In genomic region chr17:59791603-59792457, GRCh38 we compare ENCODE assay signal across 1 cellular context.
TF ChIP-seq lines count a peak whose summit lies in the region.

No MANE protein-coding gene starts in this region.

TF ChIP-seq in IMR-90, 13 proteins besides CTCF, POLR2A, EP300 and RAD21 (continued from another document):
- TF ChIP-seq RCOR1 (IDR thresholded peaks at IDR 0.05; ENCODE audit: insufficient replicate concordance, low read length) (no peak), MAFK (IDR thresholded peaks at IDR 0.05; ENCODE audit: low read depth, low read length) (no peak), MXI1 (IDR thresholded peaks at IDR 0.05; ENCODE audit: borderline replicate concordance, low read depth, low read length) (no peak), FOS (IDR thresholded peaks at IDR 0.05; ENCODE audit: low read depth, low read length) (no peak), MAZ (IDR thresholded peaks at IDR 0.05; ENCODE audit: borderline replicate concordance, low read depth, low read length) (no peak), NFE2L2 (IDR thresholded peaks at IDR 0.05; ENCODE audit: low read depth, low read length) (no peak), CHD1 (IDR thresholded peaks at IDR 0.05; ENCODE audit: low read depth, low read length) (no peak)
